22 cellular contexts compared by ENCODE assay signal in genomic region chr1:244089561-244089960, GRCh38.
"Had no signal": no experiment of that assay in that cellular context is flagged by ENCODE, and none has a peak within 500 bp of the region (broad histone marks: within the 10 kb centered on the region; RNA-seq: fewer than 3 reads in every experiment).

No MANE protein-coding gene starts in this region.

- ATAC-seq: activated CD4-positive, CD25-positive, alpha-beta regulatory T cell treated with anti-CD3 and anti-CD28 coated beads, Interleukin-2, amount 50 U/mL, for 24 hours; activated naive CD8-positive, alpha-beta T cell treated with anti-CD3 and anti-CD28 coated beads, Interleukin-2, amount 50 U/mL, for 24 hours; esophagus mucosa; heart right ventricle; left colon; stimulated activated naive CD8-positive, alpha-beta T cell treated with anti-CD3 and anti-CD28 coated beads, Interleukin-15, Interleukin-2, amounts not matched to agents 100 U/mL and 50 U/mL, for 24 hours; T-cell had no signal

- H3K27me3 ChIP-seq: ascending aorta had no signal

- H3K4me3 ChIP-seq: ascending aorta, heart right ventricle, tibial nerve had no signal

- H3K36me3 Mint-ChIP-seq: activated naive CD4-positive, alpha-beta T cell treated with anti-CD3 and anti-CD28 coated beads, Interleukin-2, amount 10 ng/mL, durations not matched to agents 7 days and 5 days had no signal

- H3K9me3 Mint-ChIP-seq: activated naive CD4-positive, alpha-beta T cell treated with anti-CD3 and anti-CD28 coated beads, Interleukin-2, amount 10 ng/mL, durations not matched to agents 7 days and 5 days; activated naive CD8-positive, alpha-beta T cell treated with anti-CD3 and anti-CD28 coated beads, Interleukin-2, amount 50 U/mL, for 24 hours; T-cell had no signal

- H3K27me3 Mint-ChIP-seq: activated naive CD8-positive, alpha-beta T cell treated with anti-CD3 and anti-CD28 coated beads, Interleukin-2, amount 50 U/mL, for 24 hours had no signal

- H3K4me1 ChIP-seq: ascending aorta, tibial nerve had no signal

- H3K27ac ChIP-seq: ascending aorta, heart right ventricle, tibial nerve had no signal

- H3K4me1 Mint-ChIP-seq: activated CD4-positive, alpha-beta T cell treated with anti-CD3 and anti-CD28 coated beads, Interleukin-2, amount 10 ng/mL, durations not matched to agents 7 days and 5 days; activated naive CD4-positive, alpha-beta T cell treated with anti-CD3 and anti-CD28 coated beads, Interleukin-2, amount 10 ng/mL, durations not matched to agents 7 days and 5 days; activated naive CD8-positive, alpha-beta T cell treated with anti-CD3 and anti-CD28 coated beads, Interleukin-2, amount 50 U/mL, for 24 hours had no signal

- DNase-seq: activated CD4-positive, alpha-beta T cell treated with anti-CD3 and anti-CD28 coated beads, Interleukin-2, amount 10 ng/mL, durations not matched to agents 7 days and 5 days; activated CD8-positive, alpha-beta memory T cell treated with anti-CD3 and anti-CD28 coated beads, Interleukin-2, amount 50 U/mL, for 4 hours; activated effector memory CD4-positive, alpha-beta T cell treated with Interleukin-2 at 50 U/mL for 16 hours; activated naive CD4-positive, alpha-beta T cell treated with anti-CD3 and anti-CD28 coated beads, Interleukin-2, amount 10 ng/mL, durations not matched to agents 7 days and 5 days; activated naive CD8-positive, alpha-beta T cell treated with anti-CD3 and anti-CD28 coated beads, Interleukin-2, amount 50 U/mL, for 24 hours; activated T-cell treated with anti-CD3 and anti-CD28 coated beads, Interleukin-2, amount 50 U/mL, for 48 hours; cerebellar nuclear complex; cortex of kidney; effector CD4-positive, alpha-beta T cell; heart right ventricle; left colon; occipital lobe; posterior cingulate gyrus; stimulated activated naive CD8-positive, alpha-beta T cell treated with anti-CD3 and anti-CD28 coated beads, Interleukin-15, Interleukin-2, amounts not matched to agents 100 U/mL and 50 U/mL, for 24 hours; substantia nigra; T-cell had no signal

- H3K27ac Mint-ChIP-seq: activated CD4-positive, alpha-beta T cell treated with anti-CD3 and anti-CD28 coated beads, Interleukin-2, amount 10 ng/mL, durations not matched to agents 7 days and 5 days; activated naive CD4-positive, alpha-beta T cell treated with anti-CD3 and anti-CD28 coated beads, Interleukin-2, amount 10 ng/mL, durations not matched to agents 7 days and 5 days; activated naive CD8-positive, alpha-beta T cell treated with anti-CD3 and anti-CD28 coated beads, Interleukin-2, amount 50 U/mL, for 24 hours; T-cell had no signal

- FAIRE-seq: bronchial epithelial cell, urothelium cell line had no signal

- H3K4me3 Mint-ChIP-seq: activated CD4-positive, alpha-beta T cell treated with anti-CD3 and anti-CD28 coated beads, Interleukin-2, amount 10 ng/mL, durations not matched to agents 7 days and 5 days; activated naive CD4-positive, alpha-beta T cell treated with anti-CD3 and anti-CD28 coated beads, Interleukin-2, amount 10 ng/mL, durations not matched to agents 7 days and 5 days; activated naive CD8-positive, alpha-beta T cell treated with anti-CD3 and anti-CD28 coated beads, Interleukin-2, amount 50 U/mL, for 24 hours; T-cell had no signal

- H3K36me3 ChIP-seq: ascending aorta, heart right ventricle, tibial nerve had no signal
